Comparison of ENCODE assay signal across 1 cellular context in the genomic region with DNA sequence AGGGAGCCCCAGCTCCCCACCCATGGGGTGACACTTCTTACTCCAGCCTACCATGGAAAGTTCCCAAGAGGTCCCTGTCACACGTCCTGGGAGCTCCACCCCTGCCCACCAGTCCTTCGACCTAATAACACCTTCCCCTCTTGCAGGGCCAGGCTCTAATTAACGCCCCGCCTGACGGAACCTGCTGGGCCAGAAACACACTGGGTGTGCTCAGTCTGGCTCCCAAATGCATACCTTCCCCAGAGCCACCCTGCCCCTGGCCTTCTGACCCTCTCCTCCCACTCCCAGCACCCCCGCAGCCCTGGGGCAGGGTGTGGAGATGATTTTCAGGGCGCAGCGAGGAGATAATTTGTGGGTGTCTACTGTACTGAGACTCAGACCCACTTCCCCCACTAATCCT.
TF ChIP-seq lines count a peak whose summit lies in the region.

No MANE protein-coding gene starts in this region.

TF ChIP-seq in K562, 482 proteins besides CTCF, POLR2A, EP300 and RAD21:
- TF ChIP-seq HMGN3 (IDR thresholded peaks at IDR 0.05; ENCODE audit: borderline replicate concordance, extremely low read depth, insufficient read length, low read depth, low read length): no peak
TF ChIP-seq in K562: peak in this region for 0.
